1 cellular context compared by ENCODE assay signal in the genomic region with DNA sequence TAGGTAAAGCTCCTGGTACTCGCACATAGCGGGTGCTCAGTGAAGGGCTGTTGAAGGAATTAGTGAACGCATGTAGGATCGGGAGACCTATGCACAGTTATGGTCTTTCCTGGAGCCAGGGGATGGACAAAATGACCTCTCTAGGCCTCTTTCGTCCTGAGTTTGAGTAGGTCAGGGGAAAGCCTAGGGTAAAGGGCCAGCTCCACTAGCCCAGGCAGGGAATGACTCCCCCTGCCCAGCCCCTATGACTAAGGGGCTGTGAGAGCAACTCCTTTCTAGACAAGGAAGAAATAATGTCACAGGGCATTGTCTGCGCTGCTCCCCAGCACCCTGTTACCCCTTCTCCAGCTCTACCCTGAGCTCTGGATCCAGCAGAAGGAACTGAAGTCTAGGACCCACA.
TF ChIP-seq lines count a peak whose summit lies in the region.

No MANE protein-coding gene starts in this region.

TF ChIP-seq in HCT116, 20 proteins besides CTCF, POLR2A, EP300 and RAD21 (continued from another document):
- TF ChIP-seq ATF3 (IDR thresholded peaks at IDR 0.05): no peak
- TF ChIP-seq YY1 (IDR thresholded peaks at IDR 0.05; ENCODE audit: extremely low read depth, insufficient replicate concordance, low read depth, low read length): no peak
